In the genomic region with DNA sequence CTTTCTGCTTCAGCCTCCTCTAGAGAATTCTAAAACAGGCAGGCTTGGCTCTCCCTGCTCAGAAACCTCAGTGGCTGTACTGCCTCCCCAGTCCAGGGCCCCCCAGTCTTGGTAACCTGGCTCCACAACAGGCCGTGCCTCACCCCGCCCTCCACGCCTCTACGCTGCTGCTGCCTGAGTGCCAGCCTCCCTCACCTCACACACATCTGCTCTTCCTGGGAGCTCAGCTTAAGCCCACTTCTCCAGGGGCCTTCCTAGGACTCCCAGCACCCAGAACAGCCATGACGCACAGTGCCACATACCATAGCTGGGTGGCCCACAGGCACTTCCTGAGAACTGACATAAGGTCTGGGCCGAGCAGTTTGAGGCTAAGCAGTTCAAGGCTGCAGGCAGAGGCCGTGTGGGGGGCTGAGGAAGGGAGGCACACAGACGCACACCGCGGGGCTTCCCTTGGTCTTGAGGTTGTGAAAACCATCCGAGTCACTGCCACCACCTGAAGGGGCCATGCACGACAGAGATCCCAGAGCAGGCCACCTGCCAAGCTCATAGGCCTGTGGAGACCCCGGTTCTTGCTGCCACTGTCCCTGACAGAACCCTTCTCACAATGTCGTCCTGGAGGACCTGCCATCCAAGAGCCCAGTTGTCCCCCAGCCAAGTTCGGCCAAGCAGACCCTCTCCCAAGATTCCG, we compare ENCODE assay signal across 8 cellular contexts. TPM values are rescaled to one million over a fixed set of nuclear protein-coding genes. Genes with fewer than 3 reads are reported as not detected.
DNase-seq lines count a peak whose midpoint lies in the region; ATAC-seq lines count a peak whose summit lies in the region.

No MANE protein-coding gene starts in this region.

- no peaks in the 10 kb centered on the region for H3K9me3 Mint-ChIP-seq in activated naive CD4-positive, alpha-beta T cell treated with anti-CD3 and anti-CD28 coated beads for 36 hours
- no peaks in the 10 kb centered on the region for H3K9me3 Mint-ChIP-seq in immature natural killer cell

- CTCF ChIA-PET in activated naive CD4-positive, alpha-beta T cell treated with anti-CD3 and anti-CD28 coated beads for 36 hours (lab: Charles Lee), result interaction anchor here (0.8 to 0.9 kb wide), 3 partner anchors 33 to 108 kb away, joined by 3 to 4 read pairs (median 3); no protein-coding TSS in a partner anchor

- peaks cover 25% of the 10 kb centered on the region for H3K4me1 ChIP-seq in adipocyte (ENCODE audit: control insufficient read depth, insufficient read depth, low read length)

- peak; percentile 37 for DNase-seq in activated naive CD4-positive, alpha-beta T cell treated with anti-CD3 and anti-CD28 coated beads for 36 hours
- no peak for DNase-seq in activated naive CD4-positive, alpha-beta T cell (lab: John Stamatoyannopoulos, UW)
- DNase-seq in adipocyte (ENCODE audit: low read depth), result peak; percentile 70
- peak; percentile 90 to 92 (median 91) for DNase-seq in immature natural killer cell
- peak; percentile 15 for DNase-seq in stimulated activated naive CD4-positive, alpha-beta T cell treated with Interleukin-2 at 50 U/mL for 16 hours (lab: John Stamatoyannopoulos, UW)
- no peak for DNase-seq in NCI-H1694 treated with DMSO at 0.1 percent for 48 hours (lab: John Stamatoyannopoulos, UW)
- no peak for DNase-seq in occipital lobe (lab: John Stamatoyannopoulos, UW)

- H3K9me3 ChIP-seq in adipocyte (ENCODE audit: control insufficient read depth, low read length), result no peaks in the 10 kb centered on the region

- H3K27ac Mint-ChIP-seq in activated naive CD4-positive, alpha-beta T cell treated with anti-CD3 and anti-CD28 coated beads for 36 hours, result peak overlapping the region; percentile 82
- peak overlapping the region; percentile 95 to 100 (median 98) for H3K27ac Mint-ChIP-seq in immature natural killer cell

- H3K4me3 Mint-ChIP-seq in activated naive CD4-positive, alpha-beta T cell treated with anti-CD3 and anti-CD28 coated beads for 36 hours, result no peak overlapping the region
- peak overlapping the region; percentile 70 to 87 (median 76) for H3K4me3 Mint-ChIP-seq in immature natural killer cell

- H3K27me3 ChIP-seq in adipocyte (replicated peaks; ENCODE audit: control insufficient read depth, insufficient read depth, low read length), result no peaks in the 10 kb centered on the region

- H3K36me3 ChIP-seq in adipocyte (ENCODE audit: control insufficient read depth, insufficient read depth, low read length, severe bottlenecking), result peaks cover 46% of the 10 kb centered on the region

- H3K4me1 Mint-ChIP-seq in activated naive CD4-positive, alpha-beta T cell treated with anti-CD3 and anti-CD28 coated beads for 36 hours (ENCODE audit: low read depth), result peaks cover 34% of the 10 kb centered on the region
- peaks cover 60 to 61% of the 10 kb centered on the region in 2 donors for H3K4me1 Mint-ChIP-seq in immature natural killer cell

- H3K27me3 Mint-ChIP-seq in activated naive CD4-positive, alpha-beta T cell treated with anti-CD3 and anti-CD28 coated beads for 36 hours (ENCODE audit: low read depth), result no peaks in the 10 kb centered on the region
- peaks cover 21 to 30% (median 24%) of the 10 kb centered on the region in 3 donors for H3K27me3 Mint-ChIP-seq in immature natural killer cell (ENCODE audit: low read depth in 3 of 3)

- H3K36me3 Mint-ChIP-seq in activated naive CD4-positive, alpha-beta T cell treated with anti-CD3 and anti-CD28 coated beads for 36 hours (ENCODE audit: low read depth), result peaks cover 10% of the 10 kb centered on the region
- peaks cover under 1 to 8% (median 4%) of the 10 kb centered on the region in 3 donors for H3K36me3 Mint-ChIP-seq in immature natural killer cell

- no peak overlapping the region for H3K4me3 ChIP-seq in adipocyte (ENCODE audit: low read length)

- peak overlapping the region; percentile 25 for H3K9ac ChIP-seq in adipocyte (ENCODE audit: low read length)

- ATAC-seq in HG03108 (IDR thresholded peaks at IDR 0.05; ENCODE audit: unreplicated experiment), result no peak

- intact Hi-C loops in activated naive CD4-positive, alpha-beta T cell treated with anti-CD3 and anti-CD28 coated beads for 36 hours (cut with micrococcal nuclease), result loop anchor here (5.0 kb wide), 1 partner anchor 355 kb away; the partner anchor contains the start of genes MGME1 and SNX5

RNA-seq across cellular contexts. Expression of gene DSTN, which starts 42.6 kb away (rescaled TPM):
- 10 to 100 TPM; 68.9 to 69.7 TPM for total RNA-seq in activated naive CD4-positive, alpha-beta T cell treated with anti-CD3 and anti-CD28 coated beads for 36 hours
- polyA plus RNA-seq in immature natural killer cell, result 100 to 1,000 TPM; 157 to 226 (median 225) TPM
- total RNA-seq in occipital lobe, result 295 TPM

Comparison
In these comparisons a context has a peak if more than half of its experiments do, and no peak if none do; other contexts are left out.
1. DNase-seq: peak in activated naive CD4-positive, alpha-beta T cell treated with anti-CD3 and anti-CD28 coated beads for 36 hours (single experiment), adipocyte (single experiment), immature natural killer cell (3 of 3) and stimulated activated naive CD4-positive, alpha-beta T cell treated with Interleukin-2 at 50 U/mL for 16 hours (single experiment); none in activated naive CD4-positive, alpha-beta T cell (0 of 4), NCI-H1694 treated with DMSO at 0.1 percent for 48 hours (single experiment) and occipital lobe (single experiment).